ENCODE assay signal across 14 cellular contexts in genomic region chr10:79229081-79229541, GRCh38.
A peak's percentile ranks its signal among the peaks of the same experiment; 100 is the strongest.
DNase-seq lines count a peak whose midpoint lies in the region; ATAC-seq and TF ChIP-seq lines count a peak whose summit lies in the region.
"Had no signal": no experiment of that assay in that cellular context is flagged by ENCODE, and none has a peak within 500 bp of the region (broad histone marks: within the 10 kb centered on the region; RNA-seq: fewer than 3 reads in every experiment).

No MANE protein-coding gene starts in this region.

- no peaks in the 10 kb centered on the region for H3K27me3 ChIP-seq in AG04450 (ENCODE audit: control insufficient read depth, insufficient read depth, low read length)

- no peak for DNase-seq in AG04450 (ENCODE audit: low read depth, low spot score)
- peak; percentile 42 for DNase-seq in NCI-H1048 (lab: John Stamatoyannopoulos, UW)
- DNase-seq in RWPE1 (ENCODE audit: low spot score): peak; percentile 84
- no peak for DNase-seq in left colon
- no peak for DNase-seq in stimulated activated effector memory CD8-positive, alpha-beta T cell treated with anti-CD3 and anti-CD28 coated beads, Interleukin-12 subunit alpha, Interleukin-12 subunit beta, amount 100 ng/mL, for 72 hours (ENCODE audit: low spot score in 2 of 2)
- DNase-seq in nucleus accumbens (lab: John Stamatoyannopoulos, UW): no peak
- DNase-seq: activated CD8-positive, alpha-beta T cell treated with anti-CD3 and anti-CD28 coated beads, Interleukin-2, amount 10 ng/mL, durations not matched to agents 7 days and 5 days; activated naive CD4-positive, alpha-beta T cell treated with anti-CD3 and anti-CD28 coated beads for 36 hours; GDM1; stimulated activated CD4-positive, alpha-beta T cell treated with anti-CD3 and anti-CD28 coated beads, Interleukin-4, amount 100 ng/mL, for 4 hours; substantia nigra had no signal

- CTCF ChIA-PET in AG04450 (lab: Charles Lee): interaction anchor here (0.8 to 1.4 kb wide), 2 partner anchors 13 to 34 kb away, joined by 3 to 5 read pairs; no protein-coding TSS in a partner anchor
- CTCF ChIA-PET in RWPE1 (lab: Yijun Ruan, JAX): interaction anchor here (0.6 kb wide), 2 partner anchors 14 to 80 kb away, joined by 3 to 4 read pairs; no protein-coding TSS in a partner anchor

- H3K4me1 Mint-ChIP-seq in stimulated activated effector memory CD8-positive, alpha-beta T cell treated with anti-CD3 and anti-CD28 coated beads, Interleukin-12 subunit alpha, Interleukin-12 subunit beta, amount 100 ng/mL, for 72 hours: peaks cover 10% of the 10 kb centered on the region

- POLR2A ChIA-PET in AG04450 (lab: Yijun Ruan, JAX) (interaction anchor here (1.6 kb wide), 1 partner anchor 10 kb away, joined by 3 read pairs; no protein-coding TSS in a partner anchor), RWPE1 (lab: Yijun Ruan, JAX; ENCODE audit: low non-redundant PET) (interaction anchor here (0.8 kb wide), 1 partner anchor 13 kb away, joined by 4 read pairs; no protein-coding TSS in a partner anchor)

- H3K9me3 ChIP-seq in AG04450 (ENCODE audit: control insufficient read depth, insufficient read depth, low read length): no peaks in the 10 kb centered on the region
- H3K9me3 ChIP-seq: prostate gland had no signal

- H3K27ac Mint-ChIP-seq in stimulated activated effector memory CD8-positive, alpha-beta T cell treated with anti-CD3 and anti-CD28 coated beads, Interleukin-12 subunit alpha, Interleukin-12 subunit beta, amount 100 ng/mL, for 72 hours: no peak overlapping the region
- H3K27ac Mint-ChIP-seq: activated CD8-positive, alpha-beta T cell treated with anti-CD3 and anti-CD28 coated beads, Interleukin-2, amount 10 ng/mL, durations not matched to agents 7 days and 5 days; activated naive CD4-positive, alpha-beta T cell treated with anti-CD3 and anti-CD28 coated beads for 36 hours had no signal

- ATAC-seq in left colon (peak; percentile 51), GM21529 (IDR thresholded peaks at IDR 0.05; ENCODE audit: unreplicated experiment) (no peak), GM21825 (IDR thresholded peaks at IDR 0.05; ENCODE audit: unreplicated experiment) (no peak)
- ATAC-seq in stimulated activated effector memory CD8-positive, alpha-beta T cell treated with anti-CD3 and anti-CD28 coated beads, Interleukin-12 subunit alpha, Interleukin-12 subunit beta, amount 100 ng/mL, for 72 hours: no peak
- ATAC-seq: activated CD8-positive, alpha-beta T cell treated with anti-CD3 and anti-CD28 coated beads, Interleukin-2, amount 10 ng/mL, durations not matched to agents 7 days and 5 days had no signal

- TF ChIP-seq CTCF in AG04450 (IDR thresholded peaks at IDR 0.05; ENCODE audit: low read depth, low read length) (no peak), RWPE1 (conservative IDR thresholded peaks at IDR 0.05; ENCODE audit: low read depth) (no peak)

- H3K36me3 Mint-ChIP-seq in stimulated activated effector memory CD8-positive, alpha-beta T cell treated with anti-CD3 and anti-CD28 coated beads, Interleukin-12 subunit alpha, Interleukin-12 subunit beta, amount 100 ng/mL, for 72 hours: no peaks in the 10 kb centered on the region

- no peak overlapping the region for H3K4me3 Mint-ChIP-seq in stimulated activated effector memory CD8-positive, alpha-beta T cell treated with anti-CD3 and anti-CD28 coated beads, Interleukin-12 subunit alpha, Interleukin-12 subunit beta, amount 100 ng/mL, for 72 hours
- H3K4me3 Mint-ChIP-seq: activated CD8-positive, alpha-beta T cell treated with anti-CD3 and anti-CD28 coated beads, Interleukin-2, amount 10 ng/mL, durations not matched to agents 7 days and 5 days; activated naive CD4-positive, alpha-beta T cell treated with anti-CD3 and anti-CD28 coated beads for 36 hours had no signal

- intact Hi-C loops in left colon (cut with DNase I, micrococcal nuclease): no loop called here

- H3K4me3 ChIP-seq in AG04450 (ENCODE audit: low read depth, low read length): no peak overlapping the region
- H3K4me3 ChIP-seq: prostate gland had no signal

- peak overlapping the region; percentile 21 for H3K27ac ChIP-seq in AG04450 (ENCODE audit: low read depth, low read length)
- peak overlapping the region; percentile 43 for H3K27ac ChIP-seq in RWPE1
- H3K27ac ChIP-seq: prostate gland had no signal

- no peaks in the 10 kb centered on the region for H3K9me3 Mint-ChIP-seq in stimulated activated effector memory CD8-positive, alpha-beta T cell treated with anti-CD3 and anti-CD28 coated beads, Interleukin-12 subunit alpha, Interleukin-12 subunit beta, amount 100 ng/mL, for 72 hours
- H3K9me3 Mint-ChIP-seq: activated naive CD4-positive, alpha-beta T cell treated with anti-CD3 and anti-CD28 coated beads for 36 hours had no signal

Comparison
In these comparisons a context has a peak if more than half of its experiments do, and no peak if none do; other contexts are left out.
1. DNase-seq: peak in NCI-H1048 (single experiment) and RWPE1 (single experiment); none in AG04450 (single experiment), left colon (0 of 2), stimulated activated effector memory CD8-positive, alpha-beta T cell treated with anti-CD3 and anti-CD28 coated beads, Interleukin-12 subunit alpha, Interleukin-12 subunit beta, amount 100 ng/mL, for 72 hours (0 of 2) and nucleus accumbens (0 of 56).